Comparison of ENCODE assay signal across 2 cellular contexts in the genomic region with DNA sequence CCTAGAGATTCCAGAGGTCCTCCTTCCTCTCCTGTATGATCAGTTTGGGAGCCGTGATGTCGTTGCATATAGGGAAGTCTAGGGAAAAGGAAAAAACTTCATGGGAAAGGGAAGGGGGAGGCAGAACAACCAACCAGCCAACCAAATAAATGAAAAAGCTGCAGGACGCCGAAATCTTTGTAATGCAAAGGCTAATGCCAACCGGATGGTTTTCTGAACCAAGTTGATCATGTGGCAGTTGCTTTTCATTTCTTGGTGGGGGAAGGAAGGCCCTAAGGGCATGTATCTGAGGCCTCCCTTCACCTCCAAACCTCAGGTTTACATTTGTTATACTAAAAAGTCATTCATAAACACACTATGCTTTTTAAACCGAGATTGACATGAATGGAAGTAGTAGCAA.
TF ChIP-seq lines count a peak whose summit lies in the region.

No MANE protein-coding gene starts in this region.

TF ChIP-seq in GM23338, 12 proteins besides CTCF, POLR2A, EP300 and RAD21 (continues in another document):
- TF ChIP-seq NANOG (IDR thresholded peaks at IDR 0.05; ENCODE audit: borderline replicate concordance) = no peak
- TF ChIP-seq JUNB (IDR thresholded peaks at IDR 0.05; ENCODE audit: unreplicated experiment) = no peak
- no peak for TF ChIP-seq ZNF331 (CRISPR knock-in tag; IDR thresholded peaks at IDR 0.05; ENCODE audit: low read depth)
- no peak for TF ChIP-seq STAT1 (IDR thresholded peaks at IDR 0.05; ENCODE audit: unreplicated experiment)
- TF ChIP-seq POLR2AphosphoS5 (IDR thresholded peaks at IDR 0.05; ENCODE audit: low read depth) = no peak
- no peak for TF ChIP-seq EZH2phosphoT487 (IDR thresholded peaks at IDR 0.05; ENCODE audit: unreplicated experiment)
- TF ChIP-seq ZNF114 (CRISPR knock-in tag; IDR thresholded peaks at IDR 0.05) = no peak
- TF ChIP-seq, protein P1, sequence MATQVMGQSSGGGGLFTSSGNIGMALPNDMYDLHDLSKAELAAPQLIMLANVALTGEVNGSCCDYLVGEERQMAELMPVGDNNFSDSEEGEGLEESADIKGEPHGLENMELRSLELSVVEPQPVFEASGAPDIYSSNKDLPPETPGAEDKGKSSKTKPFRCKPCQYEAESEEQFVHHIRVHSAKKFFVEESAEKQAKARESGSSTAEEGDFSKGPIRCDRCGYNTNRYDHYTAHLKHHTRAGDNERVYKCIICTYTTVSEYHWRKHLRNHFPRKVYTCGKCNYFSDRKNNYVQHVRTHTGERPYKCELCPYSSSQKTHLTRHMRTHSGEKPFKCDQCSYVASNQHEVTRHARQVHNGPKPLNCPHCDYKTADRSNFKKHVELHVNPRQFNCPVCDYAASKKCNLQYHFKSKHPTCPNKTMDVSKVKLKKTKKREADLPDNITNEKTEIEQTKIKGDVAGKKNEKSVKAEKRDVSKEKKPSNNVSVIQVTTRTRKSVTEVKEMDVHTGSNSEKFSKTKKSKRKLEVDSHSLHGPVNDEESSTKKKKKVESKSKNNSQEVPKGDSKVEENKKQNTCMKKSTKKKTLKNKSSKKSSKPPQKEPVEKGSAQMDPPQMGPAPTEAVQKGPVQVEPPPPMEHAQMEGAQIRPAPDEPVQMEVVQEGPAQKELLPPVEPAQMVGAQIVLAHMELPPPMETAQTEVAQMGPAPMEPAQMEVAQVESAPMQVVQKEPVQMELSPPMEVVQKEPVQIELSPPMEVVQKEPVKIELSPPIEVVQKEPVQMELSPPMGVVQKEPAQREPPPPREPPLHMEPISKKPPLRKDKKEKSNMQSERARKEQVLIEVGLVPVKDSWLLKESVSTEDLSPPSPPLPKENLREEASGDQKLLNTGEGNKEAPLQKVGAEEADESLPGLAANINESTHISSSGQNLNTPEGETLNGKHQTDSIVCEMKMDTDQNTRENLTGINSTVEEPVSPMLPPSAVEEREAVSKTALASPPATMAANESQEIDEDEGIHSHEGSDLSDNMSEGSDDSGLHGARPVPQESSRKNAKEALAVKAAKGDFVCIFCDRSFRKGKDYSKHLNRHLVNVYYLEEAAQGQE (IDR thresholded peaks at IDR 0.05; ENCODE audit: unreplicated experiment) = no peak
- TF ChIP-seq, protein P2, sequence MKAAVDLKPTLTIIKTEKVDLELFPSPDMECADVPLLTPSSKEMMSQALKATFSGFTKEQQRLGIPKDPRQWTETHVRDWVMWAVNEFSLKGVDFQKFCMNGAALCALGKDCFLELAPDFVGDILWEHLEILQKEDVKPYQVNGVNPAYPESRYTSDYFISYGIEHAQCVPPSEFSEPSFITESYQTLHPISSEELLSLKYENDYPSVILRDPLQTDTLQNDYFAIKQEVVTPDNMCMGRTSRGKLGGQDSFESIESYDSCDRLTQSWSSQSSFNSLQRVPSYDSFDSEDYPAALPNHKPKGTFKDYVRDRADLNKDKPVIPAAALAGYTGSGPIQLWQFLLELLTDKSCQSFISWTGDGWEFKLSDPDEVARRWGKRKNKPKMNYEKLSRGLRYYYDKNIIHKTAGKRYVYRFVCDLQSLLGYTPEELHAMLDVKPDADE (IDR thresholded peaks at IDR 0.05) = no peak
- no peak for TF ChIP-seq EZH2 (IDR thresholded peaks at IDR 0.05; ENCODE audit: low read depth, unreplicated experiment)

TF ChIP-seq in H1, 55 proteins besides CTCF, POLR2A, EP300 and RAD21:
- TF ChIP-seq CBX8 (IDR thresholded peaks at IDR 0.05; ENCODE audit: borderline replicate concordance, low read depth, low read length) (no peak), FOSL1 (IDR thresholded peaks at IDR 0.05; ENCODE audit: insufficient read depth, low read depth, low read length) (no peak), POU5F1 (IDR thresholded peaks at IDR 0.05; ENCODE audit: low read depth, low read length) (0 out of 2 replicates have a peak, but pooled peaks have one; percentile 29), ASH2L (IDR thresholded peaks at IDR 0.05; ENCODE audit: low read length) (peak; percentile 61), SP2 (IDR thresholded peaks at IDR 0.05; ENCODE audit: low read length) (no peak)
